In genomic region chr9:114643906-114644305, GRCh38 we compare ENCODE assay signal across 24 cellular contexts. TPM values are rescaled to one million over a fixed set of nuclear protein-coding genes. Genes with fewer than 3 reads are reported as not detected.
DNase-seq lines count a peak whose midpoint lies in the region; ATAC-seq, FAIRE-seq and TF ChIP-seq lines count a peak whose summit lies in the region.
"Had no signal": no experiment of that assay in that cellular context is flagged by ENCODE, and none has a peak within 500 bp of the region (broad histone marks: within the 10 kb centered on the region; RNA-seq: fewer than 3 reads in every experiment).

No MANE protein-coding gene starts in this region.

- peaks cover 14 to 83% (median 37%) of the 10 kb centered on the region in 3 donors for H3K36me3 Mint-ChIP-seq in naive thymus-derived CD8-positive, alpha-beta T cell

- TF ChIP-seq POLR2A in testis (IDR thresholded peaks at IDR 0.05) = no peak

- H3K27me3 Mint-ChIP-seq in naive thymus-derived CD8-positive, alpha-beta T cell = no peaks in the 10 kb centered on the region
- H3K27me3 Mint-ChIP-seq: CD4-positive, CD25-positive, alpha-beta regulatory T cell had no signal

- peaks cover 75% of the 10 kb centered on the region for H3K36me3 ChIP-seq in SK-N-MC (ENCODE audit: insufficient read depth, low read length)
- peaks cover 4% of the 10 kb centered on the region for H3K36me3 ChIP-seq in bronchial epithelial cell (ENCODE audit: control insufficient read depth, insufficient read depth, low read length)
- H3K36me3 ChIP-seq in testis (ENCODE audit: low read depth, missing control alignments) = no peaks in the 10 kb centered on the region

- peak; percentile 13 for DNase-seq in activated CD8-positive, alpha-beta memory T cell treated with anti-CD3 and anti-CD28 coated beads, Interleukin-2, amount 50 U/mL, for 48 hours
- no peak for DNase-seq in activated CD8-positive, alpha-beta memory T cell treated with anti-CD3 and anti-CD28 coated beads, Interleukin-2, amount 50 U/mL, for 4 hours
- DNase-seq in SK-N-MC (ENCODE audit: low read depth, low spot score) (no peak), bronchial epithelial cell (ENCODE audit: low read depth) (no peak), COLO668 (lab: John Stamatoyannopoulos, UW; ENCODE audit: unreplicated experiment) (no peak), testis (no peak)
- DNase-seq in naive thymus-derived CD8-positive, alpha-beta T cell = no peak
- DNase-seq: 8988T; BE2C; CD4-positive, CD25-positive, alpha-beta regulatory T cell; DMS53; KBM-7; NCI-H1105 treated with DMSO at 0.1 percent for 48 hours; NCI-H1694 treated with DMSO at 0.1 percent for 48 hours; NCI-H226; NCI-H524; NCI-H82; SHP77 had no signal

- peak overlapping the region; percentile 42; the same call in 1 of the 2 replicates for H3K27ac ChIP-seq in SK-N-MC
- H3K27ac ChIP-seq in testis = no peak overlapping the region

- H3K27ac Mint-ChIP-seq in naive thymus-derived CD8-positive, alpha-beta T cell = peak overlapping the region in 6 of 10 donors; percentile 6 to 84 (median 38)

- peaks cover 0 to 3% (median 0%) of the 10 kb centered on the region in 9 donors for H3K9me3 Mint-ChIP-seq in naive thymus-derived CD8-positive, alpha-beta T cell

- POLR2A ChIA-PET in naive thymus-derived CD8-positive, alpha-beta T cell (lab: Charles Lee) = no interaction called here

- no peak for ATAC-seq in naive thymus-derived CD8-positive, alpha-beta T cell
- ATAC-seq in GM21723 (IDR thresholded peaks at IDR 0.05; ENCODE audit: unreplicated experiment) = no peak
- ATAC-seq: HepG2 had no signal

- H3K4me1 ChIP-seq in testis = no peaks in the 10 kb centered on the region
- H3K4me1 ChIP-seq: BE2C had no signal

- H3K4me3 ChIP-seq in SK-N-MC (no peak overlapping the region), bronchial epithelial cell (ENCODE audit: low read depth, low read length) (no peak overlapping the region), testis (no peak overlapping the region)

- no peak overlapping the region for H3K4me3 Mint-ChIP-seq in naive thymus-derived CD8-positive, alpha-beta T cell
- H3K4me3 Mint-ChIP-seq: CD4-positive, CD25-positive, alpha-beta regulatory T cell had no signal

- H3K9me3 ChIP-seq in SK-N-MC (ENCODE audit: low read depth, low read length) (no peaks in the 10 kb centered on the region), testis (no peaks in the 10 kb centered on the region)
- H3K9me3 ChIP-seq: BE2C had no signal

- peaks cover 0 to 8% (median 0%) of the 10 kb centered on the region in 4 donors for H3K4me1 Mint-ChIP-seq in naive thymus-derived CD8-positive, alpha-beta T cell

- TF ChIP-seq CTCF in bronchial epithelial cell (IDR thresholded peaks at IDR 0.05; ENCODE audit: insufficient read depth, low read length, severe bottlenecking) (no peak), testis (IDR thresholded peaks at IDR 0.05) (no peak)

- intact Hi-C loops in testis (cut with DNase I; ENCODE audit: low total_unique reads) = no loop called here

- 87 to 88% methylated on average over 4 of the region's 4 CpGs for WGBS in testis, 2 donors

- H3K27me3 ChIP-seq in bronchial epithelial cell (ENCODE audit: control insufficient read depth, insufficient read depth, low read length) (no peaks in the 10 kb centered on the region), testis (no peaks in the 10 kb centered on the region)
- H3K27me3 ChIP-seq: BE2C had no signal

- no peak overlapping the region for H3K9ac ChIP-seq in SK-N-MC (ENCODE audit: insufficient read length)

- FAIRE-seq in bronchial epithelial cell (lab: Jason Lieb, UNC) = peak; percentile 36
- FAIRE-seq: GM12892, GM18507, H54, HepG2 had no signal

RNA-seq across cellular contexts. Expression of gene TEX53, which starts 13.7 kb away (rescaled TPM):
- not detected in 2 replicates for total RNA-seq in bronchial epithelial cell
- total RNA-seq in naive thymus-derived CD8-positive, alpha-beta T cell = not detected
- polyA plus RNA-seq in naive thymus-derived CD8-positive, alpha-beta T cell = not detected
- 10 to 100 TPM; 13.4 to 23.5 TPM for total RNA-seq in testis
- 68.8 TPM for polyA plus RNA-seq in testis (ENCODE audit: insufficient read depth, low read depth, low replicate concordance)
- total RNA-seq: CD4-positive, CD25-positive, alpha-beta regulatory T cell; HepG2; RPMI7951 had no signal
- polyA plus RNA-seq: CD4-positive, CD25-positive, alpha-beta regulatory T cell; HepG2 had no signal

RNA-seq across cellular contexts. Expression of gene TMEM268, which starts 32.8 kb away (rescaled TPM):
- total RNA-seq in bronchial epithelial cell (4.6 and 4.7 TPM in 2 replicates), testis (10 to 100 TPM; 23.8 to 26.1 TPM)
- total RNA-seq in naive thymus-derived CD8-positive, alpha-beta T cell = 10 to 100 TPM; 25.2 to 28.3 TPM
- polyA plus RNA-seq in naive thymus-derived CD8-positive, alpha-beta T cell = 10 to 100 TPM in 1 of 3 donors, 1 to 10 TPM in 2; 6.5 to 16.6 (median 8.0) TPM
- polyA plus RNA-seq in testis (ENCODE audit: insufficient read depth, low read depth, low replicate concordance) = 11.3 TPM

RNA-seq across cellular contexts. Expression of gene TEX48, which starts 38.1 kb away (rescaled TPM):
- total RNA-seq in bronchial epithelial cell = not detected in 2 replicates
- not detected for total RNA-seq in naive thymus-derived CD8-positive, alpha-beta T cell
- polyA plus RNA-seq in naive thymus-derived CD8-positive, alpha-beta T cell = not detected
- total RNA-seq in testis = 10 to 100 TPM; 11.5 to 44.0 TPM
- polyA plus RNA-seq in testis (ENCODE audit: insufficient read depth, low read depth, low replicate concordance) = 34.6 TPM
- total RNA-seq: CD4-positive, CD25-positive, alpha-beta regulatory T cell; HepG2; RPMI7951 had no signal
- polyA plus RNA-seq: CD4-positive, CD25-positive, alpha-beta regulatory T cell; HepG2 had no signal

RNA-seq across cellular contexts. Expression of gene ATP6V1G1, which starts 56.3 kb away (rescaled TPM):
- 279 and 345 TPM in 2 replicates for total RNA-seq in bronchial epithelial cell
- 100 to 1,000 TPM; 165 to 170 TPM for total RNA-seq in naive thymus-derived CD8-positive, alpha-beta T cell
- polyA plus RNA-seq in naive thymus-derived CD8-positive, alpha-beta T cell = 100 to 1,000 TPM; 298 to 381 (median 349) TPM
- total RNA-seq in testis = 100 to 1,000 TPM; 233 to 243 TPM
- 215 TPM for polyA plus RNA-seq in testis (ENCODE audit: insufficient read depth, low read depth, low replicate concordance)

Comparison
In these comparisons a context has a peak if more than half of its experiments do, and no peak if none do; other contexts are left out.
1. RNA of gene TEX53, which starts 13.7 kb away (total RNA-seq): 13.4 to 23.5 TPM in testis; not detected in bronchial epithelial cell and not detected in naive thymus-derived CD8-positive, alpha-beta T cell; every median in the first group is over 10 times any median in the second.
2. RNA of gene TEX48, which starts 38.1 kb away (total RNA-seq): 11.5 to 44.0 TPM in testis; not detected in bronchial epithelial cell and not detected in naive thymus-derived CD8-positive, alpha-beta T cell; every median in the first group is over 10 times any median in the second.